ENCODE assay signal across 8 cellular contexts in the genomic region with DNA sequence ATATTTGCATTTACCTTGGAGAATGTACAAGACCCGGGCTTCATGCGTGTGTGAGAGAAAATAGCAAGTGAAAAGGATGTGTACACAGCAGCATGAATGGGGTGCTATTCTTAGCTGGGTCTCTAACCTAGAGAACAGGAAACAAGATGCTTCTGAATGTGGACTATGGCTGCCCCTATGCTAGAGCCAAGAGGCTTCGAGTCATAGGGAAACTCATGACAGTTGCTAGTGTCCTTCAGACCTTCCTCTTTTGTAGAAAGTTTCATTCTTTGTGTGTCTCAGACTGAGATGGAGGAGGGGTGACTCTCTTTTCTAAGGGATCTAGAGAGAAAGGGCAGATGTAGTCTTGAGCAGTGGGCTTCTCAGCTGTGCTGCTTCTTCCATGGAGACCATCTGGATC. TPM values are rescaled to one million over a fixed set of nuclear protein-coding genes. Genes with fewer than 3 reads are reported as not detected.
A peak's percentile ranks its signal among the peaks of the same experiment; 100 is the strongest.
DNase-seq lines count a peak whose midpoint lies in the region; ATAC-seq lines count a peak whose summit lies in the region.
"Not testable (repeated sequence)": the region's sequence is repeated elsewhere in the genome, so short reads cannot be mapped to it uniquely, and the experiment has no call there.

No MANE protein-coding gene starts in this region.

- H3K4me1 ChIP-seq in Karpas-422 (ENCODE audit: low read length), result peaks cover 19% of the 10 kb centered on the region

- not testable (repeated sequence) for H3K9me2 ChIP-seq in Karpas-422 (replicated peaks; ENCODE audit: insufficient read depth, low read length)

- H3K79me2 ChIP-seq in Karpas-422 (ENCODE audit: low read length), result not testable (repeated sequence)

- ATAC-seq in GM19043 (IDR thresholded peaks at IDR 0.05; ENCODE audit: low read depth, unreplicated experiment) (peak; percentile 98), GM21786 (IDR thresholded peaks at IDR 0.05; ENCODE audit: unreplicated experiment) (peak; percentile 99), HG03095 (IDR thresholded peaks at IDR 0.05; ENCODE audit: unreplicated experiment) (peak; percentile 99), esophagus mucosa (peak; percentile 81)

- H3K36me3 ChIP-seq in Karpas-422 (ENCODE audit: insufficient read depth, low read length), result not testable (repeated sequence)

- H3K27ac ChIP-seq in Karpas-422 (ENCODE audit: low read length), result not testable (repeated sequence)

- not testable (repeated sequence) for H3K27me3 ChIP-seq in Karpas-422 (ENCODE audit: low read length)

- not testable (repeated sequence) for H3K4me3 ChIP-seq in Karpas-422 (ENCODE audit: low read length)

- not testable (repeated sequence) for H3K9me3 ChIP-seq in Karpas-422 (ENCODE audit: low read length)

- not testable (repeated sequence) for H3K4me2 ChIP-seq in Karpas-422 (ENCODE audit: low read depth, low read length, poor library complexity, severe bottlenecking)

- not testable (repeated sequence) for H4K20me1 ChIP-seq in Karpas-422 (ENCODE audit: insufficient read depth, low read depth, low read length)

- peak; percentile 10 for DNase-seq in DMS153 treated with DMSO at 0.1 percent for 48 hours (lab: John Stamatoyannopoulos, UW; ENCODE audit: unreplicated experiment)
- DNase-seq in Karpas-422, result peak; percentile 55
- DNase-seq in SKM-1 treated with dmso at 0.1 percent for 144 hours (lab: John Stamatoyannopoulos, UW; ENCODE audit: unreplicated experiment), result peak; percentile 54
- peak; percentile 68 for DNase-seq in pons (ENCODE audit: low spot score)

- not testable (repeated sequence) for H2AFZ ChIP-seq in Karpas-422 (ENCODE audit: low read length)

- not testable (repeated sequence) for H3K9ac ChIP-seq in Karpas-422 (ENCODE audit: low read length)

RNA-seq across cellular contexts. Expression of gene SRGAP2, which starts 40.0 kb away (rescaled TPM):
- 138 and 145 TPM in 2 replicates for total RNA-seq in Karpas-422 (2014; rRNA removed; shearing (Covaris generic); ENCODE audit: low replicate concordance)
- total RNA-seq in esophagus mucosa, result 33.0 TPM

RNA-seq across cellular contexts. Expression of gene FAM72A, which starts 40.7 kb away (rescaled TPM):
- 27.6 and 29.0 TPM in 2 replicates for total RNA-seq in Karpas-422 (2014; rRNA removed; shearing (Covaris generic); ENCODE audit: low replicate concordance)
- 4.2 TPM for total RNA-seq in esophagus mucosa

Comparison
In these comparisons a context has a peak if more than half of its experiments do, and no peak if none do; other contexts are left out.
1. DNase-seq: peak in every context shown above with its lines; median percentile 68 in pons; 55 in Karpas-422; 54 in SKM-1 treated with dmso at 0.1 percent for 144 hours; 10 in DMS153 treated with DMSO at 0.1 percent for 48 hours.